Comparison of ENCODE assay signal across 1 cellular context in genomic region chr18:22282311-22283235, GRCh38.
TF ChIP-seq lines count a peak whose summit lies in the region.

No MANE protein-coding gene starts in this region.

TF ChIP-seq in IMR-90, 13 proteins besides CTCF, POLR2A, EP300 and RAD21 (continued from another document):
- TF ChIP-seq BHLHE40 (IDR thresholded peaks at IDR 0.05; ENCODE audit: low read depth, low read length) (no peak), MXI1 (IDR thresholded peaks at IDR 0.05; ENCODE audit: borderline replicate concordance, low read depth, low read length) (no peak), FOS (IDR thresholded peaks at IDR 0.05; ENCODE audit: low read depth, low read length) (peak; percentile 76), CHD1 (IDR thresholded peaks at IDR 0.05; ENCODE audit: low read depth, low read length) (no peak)
